8 cellular contexts compared by ENCODE assay signal in genomic region chr22:21816787-21817496, GRCh38. TPM values are rescaled to one million over a fixed set of nuclear protein-coding genes. Genes with fewer than 3 reads are reported as not detected.
A peak's percentile ranks its signal among the peaks of the same experiment; 100 is the strongest.
DNase-seq lines count a peak whose midpoint lies in the region; ATAC-seq, FAIRE-seq and TF ChIP-seq lines count a peak whose summit lies in the region.

No MANE protein-coding gene starts in this region.

- peaks cover 2 to 19% (median 15%) of the 10 kb centered on the region in 11 experiments; a peak in 19 of 22 replicates for H3K9me3 ChIP-seq in BLaER1 treated with 17β-estradiol and CSF1 and Interleukin-3, amounts not matched to agents 10 nM and 100 nM (replicated peaks in 1 of 11)
- H3K9me3 ChIP-seq in right lobe of liver = no peaks in the 10 kb centered on the region
- H3K9me3 ChIP-seq in thyroid gland = no peaks in the 10 kb centered on the region

- H4K20me1 ChIP-seq in BLaER1 treated with 17β-estradiol and CSF1 and Interleukin-3, amounts not matched to agents 10 nM and 100 nM = peaks cover 43 to 98% (median 59%) of the 10 kb centered on the region in 11 experiments

- peaks cover 49 to 66% (median 56%) of the 10 kb centered on the region in 10 experiments for H3K4me1 ChIP-seq in BLaER1 treated with 17β-estradiol and CSF1 and Interleukin-3, amounts not matched to agents 10 nM and 100 nM
- H3K4me1 ChIP-seq in right lobe of liver (peaks cover 0 to 7% (median 0%) of the 10 kb centered on the region in 4 donors), thyroid gland (peaks cover 18 to 40% of the 10 kb centered on the region in 2 donors)

- 49% methylated on average over 8 of the region's 10 CpGs for WGBS in right lobe of liver (ENCODE audit: insufficient coverage, low coverage, low lambda C conversion rate, missing lambda C conversion rate)
- 58 to 61% methylated on average over 10 of the region's 10 CpGs for WGBS in thyroid gland, 2 donors

- intact Hi-C loops in right lobe of liver (cut with DNase I) (no loop called here), thyroid gland (cut with DNase I) (no loop called here)

- peak overlapping the region; percentile 81 to 100 (median 96) for H3K4me2 ChIP-seq in BLaER1 treated with 17β-estradiol and CSF1 and Interleukin-3, amounts not matched to agents 10 nM and 100 nM

- TF ChIP-seq CTCF in bronchial epithelial cell (IDR thresholded peaks at IDR 0.05; ENCODE audit: insufficient read depth, low read length, severe bottlenecking) = no peak
- TF ChIP-seq CTCF in right lobe of liver (IDR thresholded peaks at IDR 0.05) = no peak
- no peak for TF ChIP-seq CTCF in thyroid gland (IDR thresholded peaks at IDR 0.05)

- H3K9ac ChIP-seq in BLaER1 treated with 17β-estradiol and CSF1 and Interleukin-3, amounts not matched to agents 10 nM and 100 nM = peak overlapping the region; percentile 70 to 83 (median 76)

- ATAC-seq in GM21737 (IDR thresholded peaks at IDR 0.05; ENCODE audit: unreplicated experiment) = peak; percentile 57
- peak; percentile 74 to 88 (median 82) for ATAC-seq in right lobe of liver
- ATAC-seq in HG02623 (IDR thresholded peaks at IDR 0.05; ENCODE audit: unreplicated experiment) = no peak

- peak overlapping the region in 9 of 10 experiments; percentile 20 to 62 (median 50); a peak in 18 of 20 replicates for H3K4me3 ChIP-seq in BLaER1 treated with 17β-estradiol and CSF1 and Interleukin-3, amounts not matched to agents 10 nM and 100 nM
- H3K4me3 ChIP-seq in bronchial epithelial cell (ENCODE audit: low read depth, low read length) = no peak overlapping the region
- no peak overlapping the region for H3K4me3 ChIP-seq in right lobe of liver
- H3K4me3 ChIP-seq in thyroid gland (replicated peaks in 1 of 3) = no peak overlapping the region

- FAIRE-seq in bronchial epithelial cell (lab: Jason Lieb, UNC) = no peak

- H3K36me3 ChIP-seq in BLaER1 treated with 17β-estradiol and CSF1 and Interleukin-3, amounts not matched to agents 10 nM and 100 nM = peaks cover 0 to 33% (median 16%) of the 10 kb centered on the region in 11 experiments; a peak in 17 of 22 replicates
- H3K36me3 ChIP-seq in bronchial epithelial cell (ENCODE audit: control insufficient read depth, insufficient read depth, low read length) (no peaks in the 10 kb centered on the region), right lobe of liver (no peaks in the 10 kb centered on the region), thyroid gland (no peaks in the 10 kb centered on the region)

- peak overlapping the region; percentile 80 to 96 (median 85) for H3K27ac ChIP-seq in BLaER1 treated with 17β-estradiol and CSF1 and Interleukin-3, amounts not matched to agents 10 nM and 100 nM
- H3K27ac ChIP-seq in right lobe of liver = peak overlapping the region in 1 of 3 donors; percentile 6
- H3K27ac ChIP-seq in thyroid gland = peak overlapping the region; percentile 4 to 61 (median 20)

- DNase-seq in RPMI7951 (ENCODE audit: low read depth) (peak; percentile 89), bronchial epithelial cell (ENCODE audit: low read depth) (peak; percentile 98), right lobe of liver (no peak), thyroid gland (peak in 1 of 2 donors; percentile 16), T1000 (lab: John Stamatoyannopoulos, UW) (no peak)

- H3K27me3 ChIP-seq in BLaER1 treated with 17β-estradiol and CSF1 and Interleukin-3, amounts not matched to agents 10 nM and 100 nM = no peaks in the 10 kb centered on the region
- H3K27me3 ChIP-seq in bronchial epithelial cell (ENCODE audit: control insufficient read depth, insufficient read depth, low read length) = no peaks in the 10 kb centered on the region
- no peaks in the 10 kb centered on the region for H3K27me3 ChIP-seq in right lobe of liver
- no peaks in the 10 kb centered on the region for H3K27me3 ChIP-seq in thyroid gland

- TF ChIP-seq POLR2A in right lobe of liver (IDR thresholded peaks at IDR 0.05) (no peak), thyroid gland (IDR thresholded peaks at IDR 0.05) (no peak)

RNA-seq across cellular contexts. Expression of gene MAPK1, which starts 50.5 kb away (rescaled TPM):
- total RNA-seq in RPMI7951 (2014; rRNA removed; shearing (Covaris generic)) = 35.4 and 42.7 TPM in 2 replicates
- 28.8 and 44.0 TPM in 2 replicates for total RNA-seq in bronchial epithelial cell
- total RNA-seq in right lobe of liver = 10 to 100 TPM; 43.4 to 75.0 (median 59.5) TPM
- total RNA-seq in thyroid gland = 100 to 1,000 TPM in 2 of 4 donors, 10 to 100 TPM in 2; 83.1 to 145 (median 97.9) TPM

Comparison
In these comparisons a context has a peak if more than half of its experiments do, and no peak if none do; other contexts are left out.
1. H3K4me3 ChIP-seq: peak in BLaER1 treated with 17β-estradiol and CSF1 and Interleukin-3, amounts not matched to agents 10 nM and 100 nM (9 of 10); none in bronchial epithelial cell (single experiment), right lobe of liver (0 of 3) and thyroid gland (0 of 3).
2. DNase-seq: peak in RPMI7951 (single experiment) and bronchial epithelial cell (single experiment); none in right lobe of liver (0 of 3) and T1000 (single experiment).